Comparison of ENCODE assay signal across 12 cellular contexts in genomic region chr11:61022311-61023085, GRCh38. TPM values are rescaled to one million over a fixed set of nuclear protein-coding genes. Genes with fewer than 3 reads are reported as not detected.
DNase-seq lines count a peak whose midpoint lies in the region; ATAC-seq and TF ChIP-seq lines count a peak whose summit lies in the region.
"Had no signal": no experiment of that assay in that cellular context is flagged by ENCODE, and none has a peak within 500 bp of the region (broad histone marks: within the 10 kb centered on the region; RNA-seq: fewer than 3 reads in every experiment).

No MANE protein-coding gene starts in this region.

- DNase-seq in DMS79 treated with DMSO at 0.1 percent for 48 hours (lab: John Stamatoyannopoulos, UW) = peak; percentile 24
- peak; percentile 81 for DNase-seq in NCI-H2171 (lab: John Stamatoyannopoulos, UW)
- peak; percentile 77 for DNase-seq in activated naive CD4-positive, alpha-beta T cell treated with anti-CD3 and anti-CD28 coated beads for 36 hours
- DNase-seq in neuronal stem cell (ENCODE audit: low spot score) = no peak
- no peak for DNase-seq in gastrocnemius medialis
- no peak for DNase-seq in smooth muscle cell (lab: John Stamatoyannopoulos, UW; ENCODE audit: unreplicated experiment)
- no peak for DNase-seq in LoVo (ENCODE audit: low spot score)
- no peak for DNase-seq in kidney tubule cell (ENCODE audit: low spot score)
- DNase-seq: left cardiac atrium had no signal

- peak overlapping the region; percentile 81 for H3K4me3 Mint-ChIP-seq in activated naive CD4-positive, alpha-beta T cell treated with anti-CD3 and anti-CD28 coated beads for 36 hours

- H2BK15ac ChIP-seq in neuronal stem cell (ENCODE audit: low read length) = peak overlapping the region; percentile 38

- H3K9me3 Mint-ChIP-seq in activated naive CD4-positive, alpha-beta T cell treated with anti-CD3 and anti-CD28 coated beads for 36 hours = no peaks in the 10 kb centered on the region
- H3K9me3 Mint-ChIP-seq: type B pancreatic cell had no signal

- H3K27ac ChIP-seq in neuronal stem cell (replicated peaks; ENCODE audit: low read length) (no peak overlapping the region), gastrocnemius medialis (no peak overlapping the region), smooth muscle cell (ENCODE audit: low read depth) (no peak overlapping the region)
- H3K27ac ChIP-seq: breast epithelium had no signal

- no peak overlapping the region for H2BK120ac ChIP-seq in neuronal stem cell (ENCODE audit: low read depth, low read length)

- no peak for TF ChIP-seq POLR2A in gastrocnemius medialis (IDR thresholded peaks at IDR 0.05)

- in situ Hi-C loops in gastrocnemius medialis (cut with MboI; ENCODE audit: low sequenced_read_pairs in 4 of 4) = no loop called here

- H3K36me3 ChIP-seq in neuronal stem cell (replicated peaks in 1 of 2; ENCODE audit: control insufficient read depth in 2 of 2, insufficient read depth in 2 of 2, low read length in 2 of 2) = no peaks in the 10 kb centered on the region
- H3K36me3 ChIP-seq in gastrocnemius medialis = no peaks in the 10 kb centered on the region
- no peaks in the 10 kb centered on the region for H3K36me3 ChIP-seq in smooth muscle cell (ENCODE audit: low read depth)
- H3K36me3 ChIP-seq: breast epithelium had no signal

- H3K9ac ChIP-seq in neuronal stem cell (ENCODE audit: low read depth, low read length, poor library complexity) (no peak overlapping the region), smooth muscle cell (ENCODE audit: low read depth) (no peak overlapping the region)

- H4K20me1 ChIP-seq in smooth muscle cell (ENCODE audit: low read depth) = no peaks in the 10 kb centered on the region

- H3K4me1 Mint-ChIP-seq in activated naive CD4-positive, alpha-beta T cell treated with anti-CD3 and anti-CD28 coated beads for 36 hours (ENCODE audit: low read depth) = peaks cover 77% of the 10 kb centered on the region

- H2AK5ac ChIP-seq in neuronal stem cell (ENCODE audit: low read depth, low read length) = peak overlapping the region; percentile 32

- no peaks in the 10 kb centered on the region for H3K27me3 Mint-ChIP-seq in activated naive CD4-positive, alpha-beta T cell treated with anti-CD3 and anti-CD28 coated beads for 36 hours (ENCODE audit: low read depth)

- peaks cover 64% of the 10 kb centered on the region for H3K36me3 Mint-ChIP-seq in activated naive CD4-positive, alpha-beta T cell treated with anti-CD3 and anti-CD28 coated beads for 36 hours (ENCODE audit: low read depth)
- H3K36me3 Mint-ChIP-seq: type B pancreatic cell had no signal

- H3K79me2 ChIP-seq in smooth muscle cell (ENCODE audit: low read depth) = no peaks in the 10 kb centered on the region

- no CpG with 5 or more reads among the region's 10 CpGs for WGBS in neuronal stem cell (ENCODE audit: extremely low coverage in 2 of 2, insufficient read length in 2 of 2, insufficient replicate concordance in 1 of 2), 2 donors
- WGBS in smooth muscle cell (ENCODE audit: low lambda C conversion rate) = 83% methylated on average over 10 of the region's 10 CpGs

- H4K91ac ChIP-seq in neuronal stem cell (ENCODE audit: low read depth, low read length, poor library complexity) = no peak overlapping the region

- H3K4ac ChIP-seq in neuronal stem cell (ENCODE audit: low read length) = no peak overlapping the region

- H3K9me3 ChIP-seq in neuronal stem cell (replicated peaks in 1 of 2; ENCODE audit: control insufficient read depth in 2 of 2, insufficient read depth in 1 of 2, low read depth in 1 of 2, low read length in 2 of 2) (no peaks in the 10 kb centered on the region), gastrocnemius medialis (no peaks in the 10 kb centered on the region), smooth muscle cell (replicated peaks; ENCODE audit: low read depth) (no peaks in the 10 kb centered on the region)
- H3K9me3 ChIP-seq: breast epithelium had no signal

- no peak overlapping the region for H3K14ac ChIP-seq in neuronal stem cell (ENCODE audit: low read length)

- H3K4me2 ChIP-seq in neuronal stem cell (ENCODE audit: insufficient read depth, low read length, poor library complexity, severe bottlenecking) = no peak overlapping the region
- H3K4me2 ChIP-seq in smooth muscle cell = no peak overlapping the region

- CTCF ChIA-PET in activated naive CD4-positive, alpha-beta T cell treated with anti-CD3 and anti-CD28 coated beads for 36 hours (lab: Charles Lee) = interaction anchor here (0.6 to 2.4 kb wide), 9 partner anchors 18 to 123 kb away, joined by 3 to 10 read pairs (median 3); no protein-coding TSS in a partner anchor

- H3K4me3 ChIP-seq in neuronal stem cell (ENCODE audit: low read length in 2 of 2) (no peak overlapping the region), gastrocnemius medialis (no peak overlapping the region), smooth muscle cell (no peak overlapping the region)

- H2BK12ac ChIP-seq in neuronal stem cell (ENCODE audit: low read length) = no peak overlapping the region

- H2AFZ ChIP-seq in neuronal stem cell (ENCODE audit: low read length) (no peak overlapping the region), smooth muscle cell (ENCODE audit: low read depth) (no peak overlapping the region)

- no peak for ATAC-seq in gastrocnemius medialis

- H3F3A ChIP-seq in smooth muscle cell (ENCODE audit: low read depth) = no peaks in the 10 kb centered on the region

- H3K27me3 ChIP-seq in neuronal stem cell (ENCODE audit: control insufficient read depth in 3 of 3, insufficient read depth in 3 of 3, low read depth in 1 of 3, low read length in 3 of 3) = peaks cover 0 to 39% (median 0%) of the 10 kb centered on the region in 3 experiments
- H3K27me3 ChIP-seq in gastrocnemius medialis = peaks cover 25 to 40% (median 28%) of the 10 kb centered on the region in 3 donors
- H3K27me3 ChIP-seq in smooth muscle cell (ENCODE audit: low read depth) = peaks cover 30% of the 10 kb centered on the region
- H3K27me3 ChIP-seq: breast epithelium had no signal

- H3K18ac ChIP-seq in neuronal stem cell (ENCODE audit: low read length) = no peak overlapping the region

- H3K23ac ChIP-seq in neuronal stem cell (ENCODE audit: low read depth, low read length, poor library complexity) = peak overlapping the region; percentile 8

- intact Hi-C loops in activated naive CD4-positive, alpha-beta T cell treated with anti-CD3 and anti-CD28 coated beads for 36 hours (cut with micrococcal nuclease) = loop anchor here (1.0 to 10.0 kb wide), 9 partner anchors 18 to 312 kb away; partner anchors contain the start of genes CD6, DDB1, TKFC and TMEM109
- intact Hi-C loops in gastrocnemius medialis (cut with DNase I; ENCODE audit: low total_unique reads) = no loop called here

- H4K8ac ChIP-seq in neuronal stem cell (ENCODE audit: low read depth, low read length) = no peak overlapping the region

- H3K27ac Mint-ChIP-seq in activated naive CD4-positive, alpha-beta T cell treated with anti-CD3 and anti-CD28 coated beads for 36 hours = peak overlapping the region; percentile 100
- H3K27ac Mint-ChIP-seq: type B pancreatic cell had no signal

- H3K4me1 ChIP-seq in neuronal stem cell (ENCODE audit: control insufficient read depth in 2 of 2, insufficient read depth in 1 of 2, low read depth in 1 of 2, low read length in 2 of 2) (peaks cover 9 to 13% of the 10 kb centered on the region in 2 donors), gastrocnemius medialis (no peaks in the 10 kb centered on the region), smooth muscle cell (ENCODE audit: low read depth) (no peaks in the 10 kb centered on the region)
- H3K4me1 ChIP-seq: breast epithelium had no signal

- no peak overlapping the region for H2BK5ac ChIP-seq in neuronal stem cell (ENCODE audit: low read length)

- no peaks in the 10 kb centered on the region for H3K79me1 ChIP-seq in neuronal stem cell (ENCODE audit: low read depth, low read length)

- TF ChIP-seq CTCF in gastrocnemius medialis (IDR thresholded peaks at IDR 0.05 in 4 of 5, conservative IDR thresholded peaks at IDR 0.05 in 1 of 5) (no peak), smooth muscle cell (IDR thresholded peaks at IDR 0.05; ENCODE audit: borderline replicate concordance, insufficient read depth, poor library complexity, severe bottlenecking) (no peak)

RNA-seq across cellular contexts. Expression of gene CD6, which starts 51.0 kb away (rescaled TPM):
- total RNA-seq in activated naive CD4-positive, alpha-beta T cell treated with anti-CD3 and anti-CD28 coated beads for 36 hours = 100 to 1,000 TPM; 227 to 234 TPM
- 0.21 TPM for polyA plus RNA-seq in neuronal stem cell (2013, experiment 1 of 2)
- polyA plus RNA-seq in neuronal stem cell (2013, experiment 2 of 2) = 0.24 TPM
- under 1 TPM in 2 of 4 donors, not detected in 2; 0.16 to 0.25 TPM for total RNA-seq in gastrocnemius medialis
- total RNA-seq in smooth muscle cell = 0.27 TPM in 1 of 2 replicates, not detected in the other
- polyA plus RNA-seq in smooth muscle cell = 0.21 TPM in 1 of 2 replicates, not detected in the other
- total RNA-seq: H4 had no signal

Comparison
In these comparisons a context has a peak if more than half of its experiments do, and no peak if none do; other contexts are left out.
1. DNase-seq: peak in DMS79 treated with DMSO at 0.1 percent for 48 hours (single experiment), NCI-H2171 (single experiment) and activated naive CD4-positive, alpha-beta T cell treated with anti-CD3 and anti-CD28 coated beads for 36 hours (single experiment); none in neuronal stem cell (single experiment), gastrocnemius medialis (0 of 2), smooth muscle cell (single experiment), LoVo (single experiment) and kidney tubule cell (single experiment).
2. RNA of gene CD6, which starts 51.0 kb away (total RNA-seq): 227 to 234 TPM in activated naive CD4-positive, alpha-beta T cell treated with anti-CD3 and anti-CD28 coated beads for 36 hours; 0.27 TPM in smooth muscle cell and 0.16 to 0.25 TPM in gastrocnemius medialis; every median in the first group is over 100 times any median in the second.